ENCODE assay signal across 9 cellular contexts in genomic region chr1:16032388-16033100, GRCh38. TPM values are rescaled to one million over a fixed set of nuclear protein-coding genes. Genes with fewer than 3 reads are reported as not detected.
DNase-seq lines count a peak whose midpoint lies in the region; TF ChIP-seq lines count a peak whose summit lies in the region.
"Had no signal": no experiment of that assay in that cellular context is flagged by ENCODE, and none has a peak within 500 bp of the region (broad histone marks: within the 10 kb centered on the region; RNA-seq: fewer than 3 reads in every experiment).

No MANE protein-coding gene starts in this region.

- no peak overlapping the region for H3K27ac Mint-ChIP-seq in MCF 10A (ENCODE audit: low read depth, unreplicated experiment)
- H3K27ac Mint-ChIP-seq in immature natural killer cell: no peak overlapping the region
- H3K27ac Mint-ChIP-seq: stimulated activated naive CD8-positive, alpha-beta T cell treated with anti-CD3 and anti-CD28 coated beads, Interleukin-15, Interleukin-2, amounts not matched to agents 100 ng/mL and 50 ng/mL, for 24 hours had no signal

- DNase-seq in GM19240 (ENCODE audit: insufficient read length, low spot score) (peak; percentile 89), MV-4-11 (lab: John Stamatoyannopoulos, UW) (peak; percentile 67), T1000 (lab: John Stamatoyannopoulos, UW) (peak; percentile 81), MCF 10A (ENCODE audit: unreplicated experiment) (peak; percentile 88), immature natural killer cell (peak; percentile 36 to 47 (median 40))
- peak; percentile 42 for DNase-seq in stimulated activated CD4-positive, alpha-beta T cell treated with anti-CD3 and anti-CD28 coated beads, Interleukin-12 subunit alpha, Interleukin-12 subunit beta, amount 100 ng/mL, for 4 hours
- no peak for DNase-seq in effector memory CD4-positive, alpha-beta T cell

- H3K36me3 ChIP-seq in effector memory CD4-positive, alpha-beta T cell (ENCODE audit: control insufficient read depth, insufficient read depth, low read length): no peaks in the 10 kb centered on the region

- H3K27me3 Mint-ChIP-seq in MCF 10A (ENCODE audit: insufficient read depth, unreplicated experiment) (peaks cover 11% of the 10 kb centered on the region), immature natural killer cell (ENCODE audit: low read depth in 3 of 3) (peaks cover 1 to 8% (median 5%) of the 10 kb centered on the region in 3 donors)

- H3K4me3 ChIP-seq in effector memory CD4-positive, alpha-beta T cell (ENCODE audit: insufficient read depth, low read depth, low read length, poor library complexity, severe bottlenecking): no peak overlapping the region

- H3K9me3 ChIP-seq in effector memory CD4-positive, alpha-beta T cell (ENCODE audit: control insufficient read depth, low read length): no peaks in the 10 kb centered on the region

- H3K36me3 Mint-ChIP-seq in MCF 10A (ENCODE audit: insufficient read depth, unreplicated experiment): peaks cover 5% of the 10 kb centered on the region
- no peaks in the 10 kb centered on the region for H3K36me3 Mint-ChIP-seq in immature natural killer cell

- no TSS peak for BruUV-seq in MCF 10A (replicated peaks; lab: Mats Ljungman, UMichigan)

- H3K4me1 Mint-ChIP-seq in MCF 10A (ENCODE audit: insufficient read depth, unreplicated experiment) (no peaks in the 10 kb centered on the region), immature natural killer cell (peaks cover 0 to 2% of the 10 kb centered on the region in 2 donors)

- CTCF ChIA-PET in MCF 10A (lab: Yijun Ruan, JAX): interaction anchor here (0.6 to 2.2 kb wide), 9 partner anchors 12 to 213 kb away, joined by 3 to 8 read pairs (median 3); no protein-coding TSS in a partner anchor

- H3K9me3 Mint-ChIP-seq in MCF 10A (ENCODE audit: unreplicated experiment) (no peaks in the 10 kb centered on the region), immature natural killer cell (no peaks in the 10 kb centered on the region)
- H3K9me3 Mint-ChIP-seq: stimulated activated naive CD8-positive, alpha-beta T cell treated with anti-CD3 and anti-CD28 coated beads, Interleukin-15, Interleukin-2, amounts not matched to agents 100 ng/mL and 50 ng/mL, for 24 hours had no signal

- H3K4me3 Mint-ChIP-seq in MCF 10A (ENCODE audit: unreplicated experiment): no peak overlapping the region
- H3K4me3 Mint-ChIP-seq in immature natural killer cell: no peak overlapping the region
- H3K4me3 Mint-ChIP-seq: stimulated activated naive CD8-positive, alpha-beta T cell treated with anti-CD3 and anti-CD28 coated beads, Interleukin-15, Interleukin-2, amounts not matched to agents 100 ng/mL and 50 ng/mL, for 24 hours had no signal

- POLR2A ChIA-PET in MCF 10A (lab: Yijun Ruan, JAX): no interaction called here

- no peaks in the 10 kb centered on the region for H3K4me1 ChIP-seq in effector memory CD4-positive, alpha-beta T cell (ENCODE audit: control insufficient read depth, insufficient read depth, low read length, poor library complexity, severe bottlenecking)

- TF ChIP-seq CTCF in C4-2B (conservative IDR thresholded peaks at IDR 0.05) (peak; percentile 71), MCF 10A (IDR thresholded peaks at IDR 0.05; ENCODE audit: unreplicated experiment) (peak; percentile 95)

- no peaks in the 10 kb centered on the region for H3K27me3 ChIP-seq in effector memory CD4-positive, alpha-beta T cell (replicated peaks; ENCODE audit: control insufficient read depth, insufficient read depth, low read length, poor library complexity, severe bottlenecking)

- no peak overlapping the region for H3K27ac ChIP-seq in C4-2B
- no peak overlapping the region for H3K27ac ChIP-seq in effector memory CD4-positive, alpha-beta T cell (ENCODE audit: insufficient read depth, low read length, poor library complexity, severe bottlenecking)

- intact Hi-C loops in MCF 10A (cut with micrococcal nuclease): loop anchor here (1.0 kb wide), 1 partner anchor 23 kb away; no protein-coding TSS in a partner anchor

RNA-seq across cellular contexts. Expression of gene CLCNKA, which starts 10.7 kb away (rescaled TPM):
- not detected in 2 replicates for total RNA-seq in MCF 10A (2022)
- not detected for polyA plus RNA-seq in immature natural killer cell

RNA-seq across cellular contexts. Expression of gene CLCNKB, which starts 11.0 kb away (rescaled TPM):
- total RNA-seq in MCF 10A (2022): not detected in 2 replicates
- not detected for polyA plus RNA-seq in immature natural killer cell

RNA-seq across cellular contexts. Expression of gene HSPB7, which starts 14.7 kb away (rescaled TPM):
- total RNA-seq in MCF 10A (2022): not detected in 2 replicates
- polyA plus RNA-seq in immature natural killer cell: not detected

RNA-seq across cellular contexts. Expression of gene SRARP, which starts 28.5 kb away (rescaled TPM):
- not detected in 2 replicates for total RNA-seq in MCF 10A (2022)
- not detected for polyA plus RNA-seq in immature natural killer cell

RNA-seq across cellular contexts. Expression of gene FAM131C, which starts 40.9 kb away (rescaled TPM):
- total RNA-seq in MCF 10A (2022): 0.20 TPM in 1 of 2 replicates, not detected in the other
- polyA plus RNA-seq in immature natural killer cell: not detected

Comparison
In these comparisons a context has a peak if more than half of its experiments do, and no peak if none do; other contexts are left out.
1. DNase-seq: peak in GM19240 (single experiment), MV-4-11 (single experiment), T1000 (single experiment), MCF 10A (single experiment), immature natural killer cell (3 of 3) and stimulated activated CD4-positive, alpha-beta T cell treated with anti-CD3 and anti-CD28 coated beads, Interleukin-12 subunit alpha, Interleukin-12 subunit beta, amount 100 ng/mL, for 4 hours (single experiment); none in effector memory CD4-positive, alpha-beta T cell (0 of 3).